Comparison of ENCODE assay signal across 13 cellular contexts in the genomic region with DNA sequence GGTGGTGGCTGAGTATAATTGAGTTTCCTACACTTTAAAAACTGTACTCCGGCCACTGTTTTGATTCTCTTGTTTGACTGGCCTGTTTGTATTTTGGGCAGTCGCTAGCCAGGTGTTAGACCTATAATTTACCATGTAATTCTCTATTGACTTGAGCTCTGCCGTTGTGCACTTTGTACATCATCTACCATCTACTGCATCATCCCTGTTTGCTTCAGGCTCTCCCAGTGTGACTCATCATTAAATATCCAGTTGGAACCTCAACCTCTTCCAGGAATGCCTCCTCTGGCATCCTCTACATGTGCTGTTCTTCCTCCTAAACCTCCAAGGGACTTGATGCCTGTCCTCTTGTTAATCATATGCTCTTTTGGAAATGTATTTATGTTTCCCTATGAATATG.
DNase-seq lines count a peak whose midpoint lies in the region; ATAC-seq, FAIRE-seq and TF ChIP-seq lines count a peak whose summit lies in the region.
"Had no signal": no experiment of that assay in that cellular context is flagged by ENCODE, and none has a peak within 500 bp of the region (broad histone marks: within the 10 kb centered on the region; RNA-seq: fewer than 3 reads in every experiment).

No MANE protein-coding gene starts in this region.

- POLR2A ChIA-PET in A549 (lab: Yijun Ruan, JAX): no interaction called here

- no peaks in the 10 kb centered on the region for H3K27me3 Mint-ChIP-seq in type B pancreatic cell
- H3K27me3 Mint-ChIP-seq: naive B cell had no signal

- H3K36me3 ChIP-seq in RWPE2 (ENCODE audit: low read depth): no peaks in the 10 kb centered on the region

- H3K9me3 ChIP-seq in A549 (no peaks in the 10 kb centered on the region), RWPE2 (ENCODE audit: severe bottlenecking) (no peaks in the 10 kb centered on the region)

- H3K4me3 ChIP-seq in A549: no peak overlapping the region
- H3K4me3 ChIP-seq in RWPE2 (ENCODE audit: severe bottlenecking): no peak overlapping the region
- H3K4me3 ChIP-seq in foreskin fibroblast (ENCODE audit: low read depth in 1 of 2, low read length in 2 of 2): no peak overlapping the region

- TF ChIP-seq RAD21 in A549 (conservative IDR thresholded peaks at IDR 0.05 in 1 of 2, IDR thresholded peaks at IDR 0.05 in 1 of 2): no peak

- no peaks in the 10 kb centered on the region for H3K27me3 ChIP-seq in RWPE2 (ENCODE audit: insufficient read depth, poor library complexity, severe bottlenecking)

- DNase-seq in A549 (ENCODE audit: low read depth in 1 of 2, low spot score in 1 of 2) (peak in 1 of 2 experiments; percentile 23), H54 (ENCODE audit: insufficient read length, low spot score) (peak; percentile 19), RWPE2 (ENCODE audit: low spot score) (no peak), foreskin fibroblast (peak; percentile 38 to 80), type B pancreatic cell (ENCODE audit: extremely low spot score, unreplicated experiment) (no peak), activated gamma-delta T cell treated with Interleukin-2 at 50 U/mL for 16 hours (no peak)
- no peak for DNase-seq in activated effector memory CD4-positive, alpha-beta T cell treated with anti-CD3 and anti-CD28 coated beads, Interleukin-2, amount 50 U/mL, for 16 hours
- DNase-seq: activated CD8-positive, alpha-beta memory T cell treated with anti-CD3 and anti-CD28 coated beads, Interleukin-2, amount 50 U/mL, for 4 hours; AML-193; amygdala; naive B cell; RPMI8226 had no signal

- CTCF ChIA-PET in A549 (lab: Yijun Ruan, JAX): no interaction called here

- ATAC-seq in A549 (peak in 1 of 2 experiments; percentile 53; a peak in 2 of 6 replicates), RWPE2 (ENCODE audit: low read depth) (peak; percentile 65; the same call in 1 of the 3 replicates), GM21576 (IDR thresholded peaks at IDR 0.05; ENCODE audit: unreplicated experiment) (no peak)

- H3K4me3 Mint-ChIP-seq in type B pancreatic cell: no peak overlapping the region
- H3K4me3 Mint-ChIP-seq: naive B cell had no signal

- FAIRE-seq in A549 (lab: Jason Lieb, UNC): no peak
- FAIRE-seq in H54 (lab: Jason Lieb, UNC): peak; percentile 97

- no peak for TF ChIP-seq EP300 in A549 (IDR thresholded peaks at IDR 0.05)

- H3K27ac ChIP-seq in A549: no peak overlapping the region
- H3K27ac ChIP-seq in RWPE2 (ENCODE audit: poor library complexity, severe bottlenecking): no peak overlapping the region

- TF ChIP-seq POLR2A in A549 (IDR thresholded peaks at IDR 0.05; ENCODE audit: low read length): no peak
- no peak for TF ChIP-seq POLR2A in H54 (IDR thresholded peaks at IDR 0.05; ENCODE audit: low read depth, low read length)

- TF ChIP-seq CTCF in A549 (IDR thresholded peaks at IDR 0.05) (no peak), RWPE2 (IDR thresholded peaks at IDR 0.05; ENCODE audit: poor library complexity, severe bottlenecking) (no peak), foreskin fibroblast (IDR thresholded peaks at IDR 0.05; ENCODE audit: low read depth, low read length) (no peak), type B pancreatic cell (conservative IDR thresholded peaks at IDR 0.05) (no peak)

- no peak overlapping the region for H3K27ac Mint-ChIP-seq in type B pancreatic cell

- H3K4me2 ChIP-seq in A549: no peak overlapping the region

- H3K36me3 Mint-ChIP-seq in type B pancreatic cell: no peaks in the 10 kb centered on the region
- H3K36me3 Mint-ChIP-seq: naive B cell had no signal

- 45% methylated on average over 3 of the region's 3 CpGs for WGBS in A549 (ENCODE audit: missing lambda C conversion rate)

- H3K4me1 ChIP-seq in A549 (0 out of 3 replicates have a peak, but pooled peaks cover 8% of the 10 kb centered on the region), RWPE2 (ENCODE audit: insufficient read depth, poor library complexity, severe bottlenecking) (no peaks in the 10 kb centered on the region)

- no peaks in the 10 kb centered on the region for H3K9me3 Mint-ChIP-seq in type B pancreatic cell
- H3K9me3 Mint-ChIP-seq: naive B cell had no signal

- H3K4me1 Mint-ChIP-seq in type B pancreatic cell (ENCODE audit: unreplicated experiment): no peaks in the 10 kb centered on the region

TF ChIP-seq in A549, 52 proteins besides CTCF, POLR2A, EP300 and RAD21:
- TF ChIP-seq MYC (IDR thresholded peaks at IDR 0.05; ENCODE audit: borderline replicate concordance, low read length): no peak
- TF ChIP-seq JUNB (IDR thresholded peaks at IDR 0.05): no peak
- peak; percentile 10 for TF ChIP-seq MAFK (IDR thresholded peaks at IDR 0.05; ENCODE audit: partially characterized antibody)
- no peak for TF ChIP-seq FOSL2 (IDR thresholded peaks at IDR 0.05)
- peak; percentile 12; the same call in 1 of the 2 replicates for TF ChIP-seq FOSL2 (CRISPR knock-in tag; IDR thresholded peaks at IDR 0.05)

Comparison
In these comparisons a context has a peak if more than half of its experiments do, and no peak if none do; other contexts are left out.
1. DNase-seq: peak in H54 (single experiment) and foreskin fibroblast (2 of 2); none in RWPE2 (single experiment), type B pancreatic cell (single experiment), activated effector memory CD4-positive, alpha-beta T cell treated with anti-CD3 and anti-CD28 coated beads, Interleukin-2, amount 50 U/mL, for 16 hours (single experiment) and activated gamma-delta T cell treated with Interleukin-2 at 50 U/mL for 16 hours (single experiment).